In genomic region chr19:1019980-1020867, GRCh38 we compare ENCODE assay signal across 6 cellular contexts. TPM values are rescaled to one million over a fixed set of nuclear protein-coding genes. Genes with fewer than 3 reads are reported as not detected.
DNase-seq lines count a peak whose midpoint lies in the region; ATAC-seq and TF ChIP-seq lines count a peak whose summit lies in the region.

No MANE protein-coding gene starts in this region.

- peak overlapping the region; percentile 100 for H3K27ac Mint-ChIP-seq in stimulated activated naive B cell treated with anti-CD40 and anti-IgM and Interleukin-4, amounts not matched to agents 10 μg/mL and 1 μg/mL and 100 μg/mL, for 72 hours

- peak overlapping the region; percentile 85 to 96 for H3K4me3 Mint-ChIP-seq in stimulated activated naive B cell treated with anti-CD40 and anti-IgM and Interleukin-4, amounts not matched to agents 10 μg/mL and 1 μg/mL and 100 μg/mL, for 72 hours

- no peaks in the 10 kb centered on the region for H3K9me3 Mint-ChIP-seq in stimulated activated naive B cell treated with anti-CD40 and anti-IgM and Interleukin-4, amounts not matched to agents 10 μg/mL and 1 μg/mL and 100 μg/mL, for 72 hours

- peak; percentile 37 for DNase-seq in stimulated activated CD4-positive, alpha-beta T cell treated with anti-CD3 and anti-CD28 coated beads, Interleukin-4, amount 100 ng/mL, for 24 hours
- DNase-seq in stimulated activated CD4-positive, alpha-beta T cell treated with anti-CD3 and anti-CD28 coated beads, Interleukin-15, amount 100 ng/mL, for 24 hours, result no peak
- DNase-seq in epithelial cell of proximal tubule (ENCODE audit: low read depth) (no peak), SIG-M5 treated with dmso at 0.1 percent for 504 hours (lab: John Stamatoyannopoulos, UW; ENCODE audit: unreplicated experiment) (no peak), occipital lobe (lab: John Stamatoyannopoulos, UW) (no peak)
- no peak for DNase-seq in stimulated activated naive B cell treated with anti-CD40 and anti-IgM and Interleukin-4, amounts not matched to agents 10 μg/mL and 1 μg/mL and 100 μg/mL, for 72 hours

- ATAC-seq in stimulated activated naive B cell treated with anti-CD40 and anti-IgM and Interleukin-4, amounts not matched to agents 10 μg/mL and 1 μg/mL and 100 μg/mL, for 72 hours (replicated peaks), result no peak

- H3K4me3 ChIP-seq in epithelial cell of proximal tubule (ENCODE audit: low read depth, low read length), result peak overlapping the region; percentile 94

- TF ChIP-seq CTCF in epithelial cell of proximal tubule (conservative IDR thresholded peaks at IDR 0.05; ENCODE audit: low read depth, low read length), result no peak

- peaks cover 0 to 6% of the 10 kb centered on the region in 2 donors for H3K27me3 Mint-ChIP-seq in stimulated activated naive B cell treated with anti-CD40 and anti-IgM and Interleukin-4, amounts not matched to agents 10 μg/mL and 1 μg/mL and 100 μg/mL, for 72 hours

- H3K36me3 Mint-ChIP-seq in stimulated activated naive B cell treated with anti-CD40 and anti-IgM and Interleukin-4, amounts not matched to agents 10 μg/mL and 1 μg/mL and 100 μg/mL, for 72 hours, result peaks cover 18 to 27% of the 10 kb centered on the region in 2 donors

- peaks cover 26 to 54% of the 10 kb centered on the region in 2 donors for H3K4me1 Mint-ChIP-seq in stimulated activated naive B cell treated with anti-CD40 and anti-IgM and Interleukin-4, amounts not matched to agents 10 μg/mL and 1 μg/mL and 100 μg/mL, for 72 hours

RNA-seq across cellular contexts. Expression of gene TMEM259, which starts 0.7 kb away (rescaled TPM):
- total RNA-seq in epithelial cell of proximal tubule (155 and 193 TPM in 2 replicates), occipital lobe (33.8 TPM)

RNA-seq across cellular contexts. Expression of gene RNU6-2, which starts 1.1 kb away (rescaled TPM):
- total RNA-seq in epithelial cell of proximal tubule, result not detected in 2 replicates
- not detected for total RNA-seq in occipital lobe

RNA-seq across cellular contexts. Expression of gene CNN2, which starts 6.2 kb away (rescaled TPM):
- total RNA-seq in epithelial cell of proximal tubule (164 and 281 TPM in 2 replicates), occipital lobe (9.5 TPM)

RNA-seq across cellular contexts. Expression of gene ABCA7, which starts 19.7 kb away (rescaled TPM):
- total RNA-seq in epithelial cell of proximal tubule (4.3 and 9.7 TPM in 2 replicates), occipital lobe (0.78 TPM)

RNA-seq across cellular contexts. Expression of gene GRIN3B, which starts 20.0 kb away (rescaled TPM):
- under 0.01 and 0.46 TPM in 2 replicates for total RNA-seq in epithelial cell of proximal tubule
- not detected for total RNA-seq in occipital lobe

Comparison
In these comparisons a context has a peak if more than half of its experiments do, and no peak if none do; other contexts are left out.
1. RNA of gene CNN2, which starts 6.2 kb away (total RNA-seq): 164 to 281 TPM in epithelial cell of proximal tubule; 9.5 TPM in occipital lobe (single experiment); every median in the first group is over 10 times any median in the second.